21 cellular contexts compared by ENCODE assay signal in genomic region chr12:74977832-74978481, GRCh38.
"Had no signal": no experiment of that assay in that cellular context is flagged by ENCODE, and none has a peak within 500 bp of the region (broad histone marks: within the 10 kb centered on the region; RNA-seq: fewer than 3 reads in every experiment).

No MANE protein-coding gene starts in this region.

- H3K27me3 ChIP-seq: dorsolateral prefrontal cortex, hepatocyte, neutrophil, tibial nerve, upper lobe of right lung, vagina had no signal

- H3K79me2 ChIP-seq: hepatocyte had no signal

- H3K27ac ChIP-seq: dorsolateral prefrontal cortex, hepatocyte, neutrophil, tibial nerve, upper lobe of right lung, vagina had no signal

- ATAC-seq: left cardiac atrium; left ventricle myocardium superior; naive thymus-derived CD4-positive, alpha-beta T cell; right cardiac atrium; stimulated activated effector memory CD8-positive, alpha-beta T cell treated with anti-CD3 and anti-CD28 coated beads, Interleukin-12 subunit alpha, Interleukin-12 subunit beta, amount 100 ng/mL, for 72 hours; stimulated activated naive CD8-positive, alpha-beta T cell treated with anti-CD3 and anti-CD28 coated beads, Interleukin-15, Interleukin-2, amounts not matched to agents 100 U/mL and 50 U/mL, for 24 hours; upper lobe of right lung had no signal

- H3K36me3 ChIP-seq: neutrophil, tibial nerve, upper lobe of right lung, vagina had no signal

- H3K4me1 ChIP-seq: tibial nerve, upper lobe of right lung, vagina had no signal

- DNase-seq: cortex of kidney; dorsolateral prefrontal cortex; effector CD8-positive, alpha-beta T cell; foreskin melanocyte; head of caudate nucleus; kidney; left cardiac atrium; left ventricle myocardium superior; mesendoderm; naive thymus-derived CD4-positive, alpha-beta T cell; right cardiac atrium; stimulated activated CD4-positive, alpha-beta T cell treated with anti-CD3 and anti-CD28 coated beads, Interleukin-2, amount 100 ng/mL, for 48 hours; stimulated activated CD8-positive, alpha-beta memory T cell treated with anti-CD3 and anti-CD28 coated beads, Interleukin-4, amount 100 ng/mL, for 48 hours; stimulated activated naive CD8-positive, alpha-beta T cell treated with anti-CD3 and anti-CD28 coated beads, Interleukin-15, Interleukin-2, amounts not matched to agents 100 U/mL and 50 U/mL, for 24 hours; upper lobe of right lung had no signal

- H2AFZ ChIP-seq: hepatocyte had no signal

- H3K4me2 ChIP-seq: hepatocyte, smooth muscle cell had no signal

- H3K9me3 ChIP-seq: neutrophil, tibial nerve, upper lobe of right lung, vagina had no signal

- FAIRE-seq: kidney had no signal

- H3K4me3 ChIP-seq: dorsolateral prefrontal cortex, hepatocyte, smooth muscle cell, tibial nerve, upper lobe of right lung, vagina had no signal
